12 cellular contexts compared by ENCODE assay signal in genomic region chr6:25878721-25879322, GRCh38. TPM values are rescaled to one million over a fixed set of nuclear protein-coding genes. Genes with fewer than 3 reads are reported as not detected.
"Had no signal": no experiment of that assay in that cellular context is flagged by ENCODE, and none has a peak within 500 bp of the region (broad histone marks: within the 10 kb centered on the region; RNA-seq: fewer than 3 reads in every experiment).

No MANE protein-coding gene starts in this region.

- H3K9ac ChIP-seq: GM23248 had no signal

- H3K27ac ChIP-seq: GM23248 had no signal

- H3K9me3 ChIP-seq: HAP-1 had no signal

- ATAC-seq: GM23338, HCT116 had no signal

- H3K4me1 ChIP-seq: HAP-1 had no signal

- FAIRE-seq: H1, H54 had no signal

- H3K36me3 ChIP-seq: HAP-1 had no signal

- H2AFZ ChIP-seq: GM23248, GM23338 had no signal

- DNase-seq: GM23248, GOT3, H7, H9, HCEC 1CT, HFFc6 had no signal

- H3K4me2 ChIP-seq: GM23338 had no signal

- H3K4me3 ChIP-seq: GM23248, GM23338, HAP-1 had no signal

RNA-seq across cellular contexts. Expression of gene SLC17A3, which starts 4.8 kb away (rescaled TPM):
- total RNA-seq: GM23248, GM23338, H1, H7, H9, HFFc6 had no signal
- polyA plus RNA-seq: GM23248, GM23338, H1 had no signal

RNA-seq across cellular contexts. Expression of gene SLC17A1, which starts 47.0 kb away (rescaled TPM):
- total RNA-seq: GM23248, GM23338, H1, H4, H7, H9, HFFc6 had no signal
- polyA plus RNA-seq: GM23248, GM23338, H1 had no signal

RNA-seq across cellular contexts. Expression of gene SLC17A2, which starts 51.7 kb away (rescaled TPM):
- total RNA-seq: GM23248, GM23338, H1, H4, H7, H9, HFFc6 had no signal
- polyA plus RNA-seq: GM23248, GM23338, H1 had no signal
